15 cellular contexts compared by ENCODE assay signal in the genomic region with DNA sequence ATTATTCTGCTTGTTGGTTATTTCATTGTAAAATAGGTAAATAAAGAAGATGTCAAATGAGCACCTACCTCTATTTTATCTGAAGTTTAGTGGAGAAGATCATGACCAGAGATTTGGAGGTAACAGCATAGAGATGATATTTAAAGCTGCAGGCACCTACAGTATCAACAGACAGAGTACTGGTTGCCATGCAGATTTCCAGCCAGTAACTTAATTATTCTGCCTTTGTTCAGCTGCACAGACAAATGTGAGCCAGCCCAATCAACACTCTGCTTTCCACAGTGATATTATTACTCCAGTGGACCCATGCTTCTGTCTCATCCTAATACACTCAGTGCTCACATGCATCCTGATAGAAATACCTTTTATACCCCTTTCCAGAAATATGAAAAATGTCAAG.
A peak's percentile ranks its signal among the peaks of the same experiment; 100 is the strongest.
DNase-seq lines count a peak whose midpoint lies in the region; FAIRE-seq lines count a peak whose summit lies in the region.
"Had no signal": no experiment of that assay in that cellular context is flagged by ENCODE, and none has a peak within 500 bp of the region (broad histone marks: within the 10 kb centered on the region; RNA-seq: fewer than 3 reads in every experiment).

No MANE protein-coding gene starts in this region.

- in situ Hi-C loops in GM23248 (cut with MboI) = no loop called here

- H3K79me1 ChIP-seq in mesenchymal stem cell (replicated peaks; ENCODE audit: low read length, poor library complexity, severe bottlenecking) = peaks cover 6% of the 10 kb centered on the region

- no peak overlapping the region for H3K14ac ChIP-seq in mesenchymal stem cell (ENCODE audit: low read length in 2 of 2)

- H3F3A ChIP-seq in GM23248 (ENCODE audit: insufficient read depth) = peaks cover 61% of the 10 kb centered on the region

- H3K27me3 ChIP-seq in GM23248 (replicated peaks; ENCODE audit: insufficient read depth) (no peaks in the 10 kb centered on the region), SJSA1 (replicated peaks) (no peaks in the 10 kb centered on the region), mesenchymal stem cell (ENCODE audit: control insufficient read depth in 1 of 2, insufficient read depth in 1 of 2, low read length in 2 of 2) (no peaks in the 10 kb centered on the region), skeletal muscle satellite cell (ENCODE audit: control insufficient read depth, insufficient read depth, low read length) (no peaks in the 10 kb centered on the region)

- H3K27ac ChIP-seq in GM23248 (peak overlapping the region; percentile 76), SJSA1 (peak overlapping the region; percentile 92), mesenchymal stem cell (ENCODE audit: low read length, poor library complexity, severe bottlenecking) (peak overlapping the region; percentile 36)

- no peaks in the 10 kb centered on the region for H4K20me1 ChIP-seq in GM23248 (ENCODE audit: insufficient read depth)

- H2BK120ac ChIP-seq in mesenchymal stem cell (ENCODE audit: low read depth, low read length) = no peak overlapping the region

- H4K8ac ChIP-seq in mesenchymal stem cell (ENCODE audit: low read length) = no peak overlapping the region

- no peak overlapping the region for H2AFZ ChIP-seq in GM23248
- H2AFZ ChIP-seq in mesenchymal stem cell (ENCODE audit: low read depth, low read length) = no peak overlapping the region
- H2AFZ ChIP-seq: GM23338 had no signal

- no peak overlapping the region for H4K91ac ChIP-seq in mesenchymal stem cell (ENCODE audit: low read length)

- no peak overlapping the region for H3K4ac ChIP-seq in mesenchymal stem cell (ENCODE audit: low read depth in 1 of 2, low read length in 2 of 2)

- peaks cover 66% of the 10 kb centered on the region for H3K4me1 ChIP-seq in GM23248 (ENCODE audit: insufficient read depth)
- H3K4me1 ChIP-seq in SJSA1 (replicated peaks) = peaks cover 61% of the 10 kb centered on the region
- H3K4me1 ChIP-seq in mesenchymal stem cell (ENCODE audit: control insufficient read depth, insufficient read depth, low read depth, low read length) = no peaks in the 10 kb centered on the region
- H3K4me1 ChIP-seq in skeletal muscle satellite cell (ENCODE audit: control insufficient read depth, insufficient read depth, low read length) = peaks cover 79% of the 10 kb centered on the region

- H3K9me3 ChIP-seq in GM23248 (ENCODE audit: low read depth) (no peaks in the 10 kb centered on the region), SJSA1 (replicated peaks) (no peaks in the 10 kb centered on the region), mesenchymal stem cell (ENCODE audit: control insufficient read depth, low read length) (no peaks in the 10 kb centered on the region), skeletal muscle satellite cell (replicated peaks; ENCODE audit: low read length) (no peaks in the 10 kb centered on the region)

- H3K23ac ChIP-seq in mesenchymal stem cell (ENCODE audit: low read length in 2 of 2) = no peak overlapping the region

- H3K79me2 ChIP-seq in GM23248 (ENCODE audit: insufficient read depth) = peaks cover 89% of the 10 kb centered on the region

- DNase-seq in GM23248 = no peak
- DNase-seq in SJSA1 (ENCODE audit: low read depth in 1 of 2, low spot score in 2 of 2) = no peak
- DNase-seq in mesenchymal stem cell = no peak
- no peak for DNase-seq in RCC 7860 (ENCODE audit: low spot score)
- DNase-seq in MV-4-11 (lab: John Stamatoyannopoulos, UW) = no peak
- DNase-seq in DMS153 treated with DMSO at 0.1 percent for 48 hours (lab: John Stamatoyannopoulos, UW; ENCODE audit: unreplicated experiment) = no peak
- DNase-seq: CD8-positive, alpha-beta memory T cell; DMS79 treated with DMSO at 0.1 percent for 48 hours; NCI-H1417 treated with DMSO at 0.1 percent for 48 hours; NCI-H2029 treated with DMSO at 0.1 percent for 48 hours had no signal

- FAIRE-seq in RCC 7860 (lab: Jason Lieb, UNC) = no peak
- FAIRE-seq: D721Med, K562 had no signal

- no peak overlapping the region for H2BK12ac ChIP-seq in mesenchymal stem cell (ENCODE audit: low read length in 2 of 2)

- H3K36me3 ChIP-seq in GM23248 (ENCODE audit: low read depth) (no peaks in the 10 kb centered on the region), SJSA1 (peaks cover 12% of the 10 kb centered on the region), mesenchymal stem cell (ENCODE audit: control insufficient read depth in 1 of 2, insufficient read depth in 2 of 2, low read depth in 1 of 2, low read length in 2 of 2) (no peaks in the 10 kb centered on the region), skeletal muscle satellite cell (ENCODE audit: insufficient read depth, low read length) (peaks cover 4% of the 10 kb centered on the region)

- no peak overlapping the region for H3K18ac ChIP-seq in mesenchymal stem cell (ENCODE audit: low read depth in 1 of 2, low read length in 2 of 2)

- H3K4me2 ChIP-seq in GM23248 (ENCODE audit: unreplicated experiment) (peak overlapping the region; percentile 64), mesenchymal stem cell (ENCODE audit: low read length, poor library complexity, severe bottlenecking) (no peak overlapping the region), skeletal muscle satellite cell (ENCODE audit: low read length) (peak overlapping the region; percentile 50)
- H3K4me2 ChIP-seq: GM23338 had no signal

- H2BK5ac ChIP-seq in mesenchymal stem cell (ENCODE audit: low read depth, low read length, poor library complexity, severe bottlenecking) = no peak overlapping the region

- peak overlapping the region; percentile 46 for H2AK5ac ChIP-seq in mesenchymal stem cell (ENCODE audit: low read length, severe bottlenecking)

- no peak overlapping the region for H2BK15ac ChIP-seq in mesenchymal stem cell (ENCODE audit: low read depth, poor library complexity, severe bottlenecking)

- H3K4me3 ChIP-seq in GM23248 (no peak overlapping the region), SJSA1 (no peak overlapping the region), mesenchymal stem cell (ENCODE audit: insufficient read depth in 1 of 2, low read depth in 1 of 2, low read length in 2 of 2) (no peak overlapping the region), skeletal muscle satellite cell (ENCODE audit: low read length) (no peak overlapping the region)
- H3K4me3 ChIP-seq: GM23338, K562, SK-N-MC had no signal

- no peaks in the 10 kb centered on the region for H3K9me2 ChIP-seq in GM23248 (ENCODE audit: insufficient read depth)

- peak overlapping the region; percentile 42; the same call in 1 of the 2 replicates for H3K9ac ChIP-seq in GM23248
- no peak overlapping the region for H3K9ac ChIP-seq in mesenchymal stem cell (ENCODE audit: low read length)
- no peak overlapping the region for H3K9ac ChIP-seq in skeletal muscle satellite cell (ENCODE audit: low read depth, low read length)

Comparison
In these comparisons a context has a peak if more than half of its experiments do, and no peak if none do; other contexts are left out.
1. H3K27ac ChIP-seq: peak in every context shown above with its lines; median percentile 92 in SJSA1; 76 in GM23248; 36 in mesenchymal stem cell.